8 cellular contexts compared by ENCODE assay signal in genomic region chrX:12515384-12515783, GRCh38.
DNase-seq lines count a peak whose midpoint lies in the region; ATAC-seq and TF ChIP-seq lines count a peak whose summit lies in the region.
"Not testable (repeated sequence)": the region's sequence is repeated elsewhere in the genome, so short reads cannot be mapped to it uniquely, and the experiment has no call there.

No MANE protein-coding gene starts in this region.

- not testable (repeated sequence) for H3K9me2 ChIP-seq in DOHH2 (replicated peaks; ENCODE audit: control insufficient read depth, low read length); MM.1S (replicated peaks; ENCODE audit: insufficient read depth, low read length)

- peaks cover 24% of the 10 kb centered on the region for H3K4me1 ChIP-seq in DOHH2 (ENCODE audit: control insufficient read depth, low read length)
- H3K4me1 ChIP-seq in MM.1S (ENCODE audit: low read length) = not testable (repeated sequence)

- not testable (repeated sequence) for H3K27me3 ChIP-seq in DOHH2 (ENCODE audit: control insufficient read depth, low read length); MM.1S (replicated peaks; ENCODE audit: insufficient read depth, low read length)

- peak; percentile 43 for DNase-seq in MM.1S
- DNase-seq in SIG-M5 treated with dmso at 0.1 percent for 504 hours (lab: John Stamatoyannopoulos, UW; ENCODE audit: unreplicated experiment) = peak; percentile 76

- H3K9me3 ChIP-seq in DOHH2 (ENCODE audit: control insufficient read depth, insufficient read depth, low read length); MM.1S (replicated peaks; ENCODE audit: insufficient read depth, low read length): not testable (repeated sequence)

- not testable (repeated sequence) for H3K36me3 ChIP-seq in DOHH2 (ENCODE audit: control insufficient read depth, low read length); MM.1S (replicated peaks; ENCODE audit: insufficient read depth, low read length)

- H3K79me2 ChIP-seq in DOHH2 (ENCODE audit: control insufficient read depth, low read length); MM.1S (ENCODE audit: low read length): not testable (repeated sequence)

- H3K27ac ChIP-seq in DOHH2 (ENCODE audit: low read depth, low read length) = peak overlapping the region; percentile 65
- peak overlapping the region; percentile 67; the same call in 1 of the 2 replicates for H3K27ac ChIP-seq in MM.1S (ENCODE audit: low read length)

- ATAC-seq in GM18870 (IDR thresholded peaks at IDR 0.05; ENCODE audit: unreplicated experiment) = peak; percentile 100
- peak; percentile 98 for ATAC-seq in GM19463 (IDR thresholded peaks at IDR 0.05; ENCODE audit: unreplicated experiment)
- ATAC-seq in GM21737 (IDR thresholded peaks at IDR 0.05; ENCODE audit: unreplicated experiment) = peak; percentile 90
- peak; percentile 97 for ATAC-seq in HG02943 (IDR thresholded peaks at IDR 0.05; ENCODE audit: low read depth, unreplicated experiment)
- ATAC-seq in HG03342 (IDR thresholded peaks at IDR 0.05; ENCODE audit: unreplicated experiment) = peak; percentile 98

- not testable (repeated sequence) for H4K20me1 ChIP-seq in DOHH2 (ENCODE audit: control insufficient read depth, insufficient read depth, low read depth, low read length); MM.1S (ENCODE audit: insufficient read depth, low read length)

- not testable (repeated sequence) for TF ChIP-seq CTCF in DOHH2 (IDR thresholded peaks at IDR 0.05; ENCODE audit: low read depth, low read length, poor library complexity, severe bottlenecking); MM.1S (IDR thresholded peaks at IDR 0.05; ENCODE audit: low read length)

- not testable (repeated sequence) for H3K9ac ChIP-seq in MM.1S (ENCODE audit: low read length)

- peak overlapping the region; percentile 18 for H3K4me3 ChIP-seq in DOHH2 (ENCODE audit: low read length)
- H3K4me3 ChIP-seq in MM.1S (ENCODE audit: low read length) = not testable (repeated sequence)

- not testable (repeated sequence) for H2AFZ ChIP-seq in MM.1S (ENCODE audit: low read length)

- not testable (repeated sequence) for H3F3A ChIP-seq in DOHH2 (ENCODE audit: control insufficient read depth, insufficient read depth); MM.1S (ENCODE audit: insufficient read depth, low read length)

- H3K4me2 ChIP-seq in DOHH2 (ENCODE audit: low read length) (peak overlapping the region; percentile 55), MM.1S (ENCODE audit: low read depth, low read length) (peak overlapping the region; percentile 45; the same call in 1 of the 2 replicates)
